ENCODE assay signal across 1 cellular context in genomic region chr5:149135536-149136201, GRCh38.
TF ChIP-seq lines count a peak whose summit lies in the region.

No MANE protein-coding gene starts in this region.

TF ChIP-seq in H1, 55 proteins besides CTCF, POLR2A, EP300 and RAD21:
- TF ChIP-seq POU5F1 (IDR thresholded peaks at IDR 0.05; ENCODE audit: low read depth, low read length) (no peak), YY1 (IDR thresholded peaks at IDR 0.05; ENCODE audit: low read depth, low read length) (no peak), NRF1 (IDR thresholded peaks at IDR 0.05; ENCODE audit: low read depth, low read length) (no peak), SP2 (IDR thresholded peaks at IDR 0.05; ENCODE audit: low read length) (no peak), CEBPB (IDR thresholded peaks at IDR 0.05; ENCODE audit: low read depth, low read length) (no peak), E2F6 (IDR thresholded peaks at IDR 0.05) (no peak), NANOG (IDR thresholded peaks at IDR 0.05; ENCODE audit: insufficient read depth, low read depth, low read length, poor library complexity, severe bottlenecking) (no peak), EZH2 (IDR thresholded peaks at IDR 0.05; ENCODE audit: low read depth, low read length, severe bottlenecking) (no peak), RNF2 (IDR thresholded peaks at IDR 0.05; ENCODE audit: borderline replicate concordance, low read depth, low read length, missing control alignments, poor library complexity, severe bottlenecking) (no peak), RBBP5 (IDR thresholded peaks at IDR 0.05; ENCODE audit: borderline replicate concordance, low read depth, low read length) (no peak)
